1 cellular context compared by ENCODE assay signal in genomic region chr10:119341236-119342016, GRCh38.
TF ChIP-seq lines count a peak whose summit lies in the region.

No MANE protein-coding gene starts in this region.

TF ChIP-seq in WTC11, 78 proteins besides CTCF, POLR2A, EP300 and RAD21 (continued from another document):
- TF ChIP-seq ERG (CRISPR knock-in tag; IDR thresholded peaks at IDR 0.05) (no peak), GABPB1 (CRISPR knock-in tag; IDR thresholded peaks at IDR 0.05) (no peak), USF2 (CRISPR knock-in tag; IDR thresholded peaks at IDR 0.05) (no peak), SP1 (CRISPR knock-in tag; conservative IDR thresholded peaks at IDR 0.05) (no peak), FOXP4 (CRISPR knock-in tag; IDR thresholded peaks at IDR 0.05) (no peak), GTF2I (CRISPR knock-in tag; conservative IDR thresholded peaks at IDR 0.05) (no peak), ZNF232 (CRISPR knock-in tag; IDR thresholded peaks at IDR 0.05) (no peak), E2F5 (CRISPR knock-in tag; IDR thresholded peaks at IDR 0.05) (no peak), CREB1 (CRISPR knock-in tag; IDR thresholded peaks at IDR 0.05) (no peak), IRF1 (CRISPR knock-in tag; IDR thresholded peaks at IDR 0.05) (no peak), AFF4 (CRISPR knock-in tag; IDR thresholded peaks at IDR 0.05; ENCODE audit: borderline replicate concordance) (no peak), ZNF317 (CRISPR knock-in tag; IDR thresholded peaks at IDR 0.05; ENCODE audit: borderline replicate concordance, low read depth) (no peak)
